ENCODE assay signal across 10 cellular contexts in the genomic region with DNA sequence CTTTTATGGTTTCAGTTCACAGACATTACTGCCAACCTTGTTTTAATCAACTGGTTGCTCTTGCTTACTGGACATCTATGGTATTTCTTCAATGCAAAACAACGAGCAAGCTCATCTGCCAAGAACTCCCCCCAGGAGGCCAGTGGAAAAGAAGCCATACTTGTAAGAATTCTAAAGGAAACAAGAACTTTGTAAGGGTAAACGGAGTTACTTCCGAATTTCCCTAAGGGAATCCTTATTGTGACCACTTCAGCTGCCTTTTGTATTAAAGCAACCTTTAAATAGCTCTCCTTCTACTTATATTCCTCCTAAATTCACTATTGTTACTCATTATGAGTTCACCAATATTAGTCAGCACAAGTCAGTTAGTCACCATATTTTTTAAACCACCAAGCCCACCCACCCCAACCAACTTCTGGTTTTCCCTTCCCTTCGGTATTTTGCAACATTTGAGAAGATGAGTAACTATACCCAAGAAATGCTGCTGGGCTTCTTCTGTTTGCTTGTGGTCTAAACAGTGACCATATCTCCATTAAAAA.
A peak's percentile ranks its signal among the peaks of the same experiment; 100 is the strongest.
DNase-seq lines count a peak whose midpoint lies in the region; ATAC-seq and TF ChIP-seq lines count a peak whose summit lies in the region.
"Had no signal": no experiment of that assay in that cellular context is flagged by ENCODE, and none has a peak within 500 bp of the region (broad histone marks: within the 10 kb centered on the region; RNA-seq: fewer than 3 reads in every experiment).

No MANE protein-coding gene starts in this region.

- intact Hi-C loops in CD14-positive monocyte (cut with micrococcal nuclease), result loop anchor here in 1 of 2 donors (10.0 kb wide), 1 partner anchor 49 kb away; no protein-coding TSS in a partner anchor

- TF ChIP-seq CTCF in CD14-positive monocyte (IDR thresholded peaks at IDR 0.05) (no peak), hepatocyte (IDR thresholded peaks at IDR 0.05; ENCODE audit: poor library complexity) (no peak)

- H3K27me3 Mint-ChIP-seq in CD14-positive monocyte (ENCODE audit: low read depth in 3 of 3), result peaks cover 0 to 39% (median 0%) of the 10 kb centered on the region in 3 donors
- H3K27me3 Mint-ChIP-seq in activated T-cell treated with anti-CD3 and anti-CD28 coated beads, Interleukin-2, amount 50 U/mL, for 4 hours (ENCODE audit: low read depth), result no peaks in the 10 kb centered on the region

- peaks cover 0 to 2% (median 0%) of the 10 kb centered on the region in 7 donors for H3K9me3 Mint-ChIP-seq in CD14-positive monocyte
- H3K9me3 Mint-ChIP-seq in activated T-cell treated with anti-CD3 and anti-CD28 coated beads, Interleukin-2, amount 50 U/mL, for 4 hours, result no peaks in the 10 kb centered on the region

- H3K27ac ChIP-seq in hepatocyte (peak overlapping the region; percentile 52), SJCRH30 (no peak overlapping the region)
- H3K27ac ChIP-seq: psoas muscle had no signal

- H4K20me1 ChIP-seq in hepatocyte (ENCODE audit: insufficient read depth, poor library complexity, severe bottlenecking), result no peaks in the 10 kb centered on the region

- H3K4me1 ChIP-seq in hepatocyte (ENCODE audit: insufficient read depth), result no peaks in the 10 kb centered on the region
- no peaks in the 10 kb centered on the region for H3K4me1 ChIP-seq in SJCRH30
- H3K4me1 ChIP-seq: psoas muscle had no signal

- peaks cover 16% of the 10 kb centered on the region for H3K79me2 ChIP-seq in hepatocyte

- DNase-seq in CD14-positive monocyte (ENCODE audit: low spot score), result peak; percentile 64
- peak; percentile 10 to 35 for DNase-seq in Kasumi-1 (lab: John Stamatoyannopoulos, UW)
- peak; percentile 29 for DNase-seq in activated T-cell treated with anti-CD3 and anti-CD28 coated beads, Interleukin-2, amount 50 U/mL, for 4 hours
- DNase-seq in hepatocyte (ENCODE audit: low spot score), result no peak
- no peak for DNase-seq in effector CD8-positive, alpha-beta T cell (lab: John Stamatoyannopoulos, UW)
- no peak for DNase-seq in SJCRH30
- DNase-seq: NCI-H1417, psoas muscle had no signal

- H3K36me3 Mint-ChIP-seq in CD14-positive monocyte, result peaks cover 0 to 1% of the 10 kb centered on the region in 2 donors
- H3K36me3 Mint-ChIP-seq in activated T-cell treated with anti-CD3 and anti-CD28 coated beads, Interleukin-2, amount 50 U/mL, for 4 hours (ENCODE audit: insufficient read depth), result peaks cover 8% of the 10 kb centered on the region

- 70% methylated on average over 4 of the region's 4 CpGs for WGBS in hepatocyte (ENCODE audit: low lambda C conversion rate, missing lambda C conversion rate)

- H3K4me3 ChIP-seq in hepatocyte (no peak overlapping the region), SJCRH30 (no peak overlapping the region)
- H3K4me3 ChIP-seq: psoas muscle had no signal

- H3K36me3 ChIP-seq in hepatocyte (replicated peaks; ENCODE audit: insufficient read depth, low read depth), result no peaks in the 10 kb centered on the region
- no peaks in the 10 kb centered on the region for H3K36me3 ChIP-seq in SJCRH30

- H3K9me2 ChIP-seq in hepatocyte (replicated peaks; ENCODE audit: insufficient read depth), result no peaks in the 10 kb centered on the region

- peak; percentile 20 to 51 for ATAC-seq in activated T-cell treated with anti-CD3 and anti-CD28 coated beads, Interleukin-2, amount 50 U/mL, for 4 hours
- ATAC-seq in GM21526 (IDR thresholded peaks at IDR 0.05; ENCODE audit: low FRiP score, unreplicated experiment) (no peak), HG03565 (IDR thresholded peaks at IDR 0.05; ENCODE audit: unreplicated experiment) (no peak)
- ATAC-seq: psoas muscle had no signal

- peaks cover 46% of the 10 kb centered on the region for H3K4me1 Mint-ChIP-seq in CD14-positive monocyte
- H3K4me1 Mint-ChIP-seq in activated T-cell treated with anti-CD3 and anti-CD28 coated beads, Interleukin-2, amount 50 U/mL, for 4 hours (ENCODE audit: low read depth), result peaks cover 70% of the 10 kb centered on the region

- H3K4me2 ChIP-seq in hepatocyte, result no peak overlapping the region

- H2AFZ ChIP-seq in hepatocyte, result no peak overlapping the region

- H3K27me3 ChIP-seq in hepatocyte (no peaks in the 10 kb centered on the region), SJCRH30 (no peaks in the 10 kb centered on the region)

- no peak overlapping the region for H3K4me3 Mint-ChIP-seq in CD14-positive monocyte
- peak overlapping the region; percentile 70 for H3K4me3 Mint-ChIP-seq in activated T-cell treated with anti-CD3 and anti-CD28 coated beads, Interleukin-2, amount 50 U/mL, for 4 hours

- H3K27ac Mint-ChIP-seq in CD14-positive monocyte, result peak overlapping the region; percentile 59 to 89 (median 86)

- H3K9me3 ChIP-seq in hepatocyte (ENCODE audit: low read depth) (no peaks in the 10 kb centered on the region), SJCRH30 (replicated peaks) (no peaks in the 10 kb centered on the region)
- H3K9me3 ChIP-seq: psoas muscle had no signal

Comparison
In these comparisons a context has a peak if more than half of its experiments do, and no peak if none do; other contexts are left out.
1. DNase-seq: peak in CD14-positive monocyte (single experiment), Kasumi-1 (2 of 2) and activated T-cell treated with anti-CD3 and anti-CD28 coated beads, Interleukin-2, amount 50 U/mL, for 4 hours (single experiment); none in hepatocyte (single experiment), effector CD8-positive, alpha-beta T cell (single experiment) and SJCRH30 (0 of 2).
2. ATAC-seq: peak in activated T-cell treated with anti-CD3 and anti-CD28 coated beads, Interleukin-2, amount 50 U/mL, for 4 hours (2 of 2); none in GM21526 (single experiment) and HG03565 (single experiment).